In genomic region chr11:47328449-47329390, GRCh38 we compare ENCODE assay signal across 10 cellular contexts. TPM values are rescaled to one million over a fixed set of nuclear protein-coding genes. Genes with fewer than 3 reads are reported as not detected.
DNase-seq lines count a peak whose midpoint lies in the region; ATAC-seq and TF ChIP-seq lines count a peak whose summit lies in the region.
"Had no signal": no experiment of that assay in that cellular context is flagged by ENCODE, and none has a peak within 500 bp of the region (broad histone marks: within the 10 kb centered on the region; RNA-seq: fewer than 3 reads in every experiment).

No MANE protein-coding gene starts in this region.

- POLR2A ChIA-PET in RWPE1 (lab: Yijun Ruan, JAX; ENCODE audit: low non-redundant PET), result no interaction called here

- H3K27ac ChIP-seq in RWPE1, result peak overlapping the region; percentile 58

- no peak overlapping the region for H3K4me3 ChIP-seq in H7 (ENCODE audit: insufficient read depth, low read depth, low read length)

- no peaks in the 10 kb centered on the region for H3K27me3 ChIP-seq in H7 (ENCODE audit: control insufficient read depth, insufficient read depth, low read length)

- peaks cover 6% of the 10 kb centered on the region for H3K36me3 ChIP-seq in H7 (replicated peaks; ENCODE audit: control insufficient read depth, insufficient read depth, low read length)

- peak; percentile 78 for ATAC-seq in GM18867 (IDR thresholded peaks at IDR 0.05; ENCODE audit: unreplicated experiment)

- TF ChIP-seq CTCF in RWPE1 (conservative IDR thresholded peaks at IDR 0.05; ENCODE audit: low read depth), result no peak

- CTCF ChIA-PET in RWPE1 (lab: Yijun Ruan, JAX), result interaction anchor here (1.4 kb wide), 1 partner anchor 26 kb away, joined by 3 read pairs; no protein-coding TSS in a partner anchor

- DNase-seq in H7 (peak; percentile 41), RWPE1 (ENCODE audit: low spot score) (no peak), pons (ENCODE audit: low spot score) (peak; percentile 40), COR-L47 (lab: John Stamatoyannopoulos, UW) (no peak), GDM1 (lab: John Stamatoyannopoulos, UW) (no peak), NCI-H1105 treated with DMSO at 0.1 percent for 48 hours (lab: John Stamatoyannopoulos, UW) (no peak)
- DNase-seq in effector CD4-positive, alpha-beta T cell, result no peak
- DNase-seq: NCI-H146, occipital lobe had no signal

RNA-seq across cellular contexts. Expression of gene MYBPC3, which starts 23.8 kb away (rescaled TPM):
- not detected in 2 replicates for total RNA-seq in H7 (2014; rRNA removed; shearing (Covaris generic))
- total RNA-seq: occipital lobe had no signal

RNA-seq across cellular contexts. Expression of gene SPI1, which starts 49.6 kb away (rescaled TPM):
- 0.42 and 0.81 TPM in 2 replicates for total RNA-seq in H7 (2014; rRNA removed; shearing (Covaris generic))

RNA-seq across cellular contexts. Expression of gene MADD, which starts 58.8 kb away (rescaled TPM):
- total RNA-seq in H7 (2014; rRNA removed; shearing (Covaris generic)), result 21.3 and 22.7 TPM in 2 replicates

Comparison
In these comparisons a context has a peak if more than half of its experiments do, and no peak if none do; other contexts are left out.
1. DNase-seq: peak in H7 (single experiment) and pons (single experiment); none in RWPE1 (single experiment), effector CD4-positive, alpha-beta T cell (single experiment), COR-L47 (single experiment), GDM1 (single experiment) and NCI-H1105 treated with DMSO at 0.1 percent for 48 hours (single experiment).